Comparison of ENCODE assay signal across 16 cellular contexts in the genomic region with DNA sequence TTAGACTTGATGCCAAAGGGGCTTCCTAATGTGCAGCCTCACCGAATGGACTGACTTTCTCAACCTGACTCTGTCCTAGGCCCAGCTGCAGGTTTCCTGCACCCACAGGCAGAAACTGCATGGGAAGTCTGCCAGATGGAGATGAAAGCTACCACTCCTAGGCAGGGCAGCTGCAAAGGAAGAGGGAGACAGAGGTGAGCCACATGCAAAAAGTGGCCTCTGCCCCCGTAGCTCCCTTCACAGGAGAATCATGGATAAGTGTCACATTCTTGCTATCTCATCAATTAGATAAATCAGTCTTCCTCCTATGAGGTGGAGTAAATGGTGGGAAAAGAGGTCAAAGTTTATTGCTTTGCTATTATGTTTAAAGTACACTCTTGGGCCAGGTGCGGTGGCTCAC.
DNase-seq lines count a peak whose midpoint lies in the region; TF ChIP-seq lines count a peak whose summit lies in the region.
"Had no signal": no experiment of that assay in that cellular context is flagged by ENCODE, and none has a peak within 500 bp of the region (broad histone marks: within the 10 kb centered on the region; RNA-seq: fewer than 3 reads in every experiment).

No MANE protein-coding gene starts in this region.

- no peaks in the 10 kb centered on the region for H3K9me3 ChIP-seq in Peyer's patch
- no peaks in the 10 kb centered on the region for H3K9me3 ChIP-seq in mammary epithelial cell (replicated peaks; ENCODE audit: insufficient read depth, low read length)
- H3K9me3 ChIP-seq in esophagus squamous epithelium: no peaks in the 10 kb centered on the region
- H3K9me3 ChIP-seq: BE2C had no signal

- no peaks in the 10 kb centered on the region for H4K20me1 ChIP-seq in mammary epithelial cell (ENCODE audit: insufficient read depth, low read length)

- peaks cover 1% of the 10 kb centered on the region for H3K36me3 Mint-ChIP-seq in progenitor cell of endocrine pancreas (ENCODE audit: insufficient read depth)
- H3K36me3 Mint-ChIP-seq: CD4-positive, CD25-positive, alpha-beta regulatory T cell; CD8-positive, alpha-beta memory T cell had no signal

- H3K27me3 ChIP-seq in Peyer's patch (no peaks in the 10 kb centered on the region), mammary epithelial cell (ENCODE audit: insufficient read depth, low read length) (no peaks in the 10 kb centered on the region), esophagus squamous epithelium (peaks cover 0 to 14% (median 0%) of the 10 kb centered on the region in 4 donors)
- H3K27me3 ChIP-seq: BE2C had no signal

- H3K9me3 Mint-ChIP-seq in progenitor cell of endocrine pancreas (ENCODE audit: low read depth): no peaks in the 10 kb centered on the region
- H3K9me3 Mint-ChIP-seq: GM23338 had no signal

- in situ Hi-C loops in mammary epithelial cell (cut with MboI; ENCODE audit: low sequenced_read_pairs in 2 of 2): no loop called here

- H3K4me1 Mint-ChIP-seq in progenitor cell of endocrine pancreas (ENCODE audit: low read depth): peaks cover 15% of the 10 kb centered on the region
- H3K4me1 Mint-ChIP-seq: CD4-positive, CD25-positive, alpha-beta regulatory T cell; CD8-positive, alpha-beta memory T cell had no signal

- H2AFZ ChIP-seq in mammary epithelial cell (ENCODE audit: low read depth, low read length): peak overlapping the region; percentile 37
- H2AFZ ChIP-seq: GM23338 had no signal

- H3K27ac Mint-ChIP-seq in progenitor cell of endocrine pancreas: peak overlapping the region; percentile 94
- H3K27ac Mint-ChIP-seq: CD4-positive, CD25-positive, alpha-beta regulatory T cell; CD8-positive, alpha-beta memory T cell; GM23338 had no signal

- H3K4me1 ChIP-seq in Peyer's patch: peaks cover 0 to 6% (median 0%) of the 10 kb centered on the region in 4 donors
- peaks cover 11% of the 10 kb centered on the region for H3K4me1 ChIP-seq in mammary epithelial cell (ENCODE audit: insufficient read depth, low read length)
- peaks cover 0 to 22% (median 5%) of the 10 kb centered on the region in 3 donors for H3K4me1 ChIP-seq in esophagus squamous epithelium
- H3K4me1 ChIP-seq: BE2C had no signal

- TF ChIP-seq CTCF in Peyer's patch (IDR thresholded peaks at IDR 0.05) (no peak), mammary epithelial cell (conservative IDR thresholded peaks at IDR 0.05 in 1 of 2, IDR thresholded peaks at IDR 0.05 in 1 of 2; ENCODE audit: extremely low read depth in 1 of 2, insufficient read depth in 1 of 2, low read depth in 1 of 2, low read length in 2 of 2) (no peak), progenitor cell of endocrine pancreas (IDR thresholded peaks at IDR 0.05; ENCODE audit: unreplicated experiment) (no peak), esophagus squamous epithelium (IDR thresholded peaks at IDR 0.05) (no peak)

- intact Hi-C loops in mammary epithelial cell (cut with micrococcal nuclease) (no loop called here), esophagus squamous epithelium (cut with DNase I) (no loop called here)

- CTCF ChIA-PET in mammary epithelial cell (lab: Charles Lee; ENCODE audit: low non-redundant PET): no interaction called here

- H3K27ac ChIP-seq in Peyer's patch (peak overlapping the region in 2 of 4 donors; percentile 60 to 75), mammary epithelial cell (ENCODE audit: insufficient read depth, low read depth, low read length) (no peak overlapping the region), esophagus squamous epithelium (peak overlapping the region in 1 of 4 donors; percentile 22)
- H3K27ac ChIP-seq: HL-60 had no signal

- H3K4me2 ChIP-seq in mammary epithelial cell (ENCODE audit: insufficient read depth, low read depth, low read length): no peak overlapping the region
- H3K4me2 ChIP-seq: GM23338 had no signal

- peak in 2 of 3 donors; percentile 69 to 70 for DNase-seq in Peyer's patch
- no peak for DNase-seq in mammary epithelial cell
- DNase-seq in progenitor cell of endocrine pancreas (ENCODE audit: low spot score, unreplicated experiment): no peak
- no peak for DNase-seq in esophagus squamous epithelium (lab: John Stamatoyannopoulos, UW)
- no peak for DNase-seq in activated T-cell treated with anti-CD3 and anti-CD28 coated beads, Interleukin-2, amount 50 U/mL, for 1 hour
- DNase-seq in cerebellar nuclear complex (lab: John Stamatoyannopoulos, UW): no peak
- DNase-seq: BE2C; C1 segment of cervical spinal cord; CD4-positive, CD25-positive, alpha-beta regulatory T cell; CD8-positive, alpha-beta memory T cell; COR-L47; DMS153; DMS79; GDM1 had no signal

- H3K27me3 Mint-ChIP-seq in progenitor cell of endocrine pancreas: no peaks in the 10 kb centered on the region

- 100% methylated on average over 3 of the region's 3 CpGs for WGBS in mammary epithelial cell (ENCODE audit: low coverage, missing lambda C conversion rate)
- WGBS in esophagus squamous epithelium, 2 donors: 68 to 96% methylated on average over 2 to 3 of the region's 3 CpGs

- H3K79me2 ChIP-seq in mammary epithelial cell (ENCODE audit: insufficient read depth, low read length): no peaks in the 10 kb centered on the region

- H3K4me3 ChIP-seq in Peyer's patch (no peak overlapping the region), mammary epithelial cell (replicated peaks in 1 of 3; ENCODE audit: insufficient read depth in 1 of 3, low read depth in 2 of 3, low read length in 3 of 3) (no peak overlapping the region), esophagus squamous epithelium (no peak overlapping the region)
- H3K4me3 ChIP-seq: GM23338 had no signal

- BruUV-seq in mammary epithelial cell (replicated peaks; lab: Mats Ljungman, UMichigan): no TSS peak

- no peak overlapping the region for H3K9ac ChIP-seq in mammary epithelial cell (ENCODE audit: insufficient read depth, low read length)

- dilution Hi-C loops in mammary epithelial cell (cut with HindIII; ENCODE audit: low sequenced_read_pairs): no loop called here

- no peak overlapping the region for H3K4me3 Mint-ChIP-seq in progenitor cell of endocrine pancreas (ENCODE audit: low read depth)
- H3K4me3 Mint-ChIP-seq: CD4-positive, CD25-positive, alpha-beta regulatory T cell; CD8-positive, alpha-beta memory T cell; GM23338 had no signal

- TF ChIP-seq POLR2A in Peyer's patch (IDR thresholded peaks at IDR 0.05) (no peak), esophagus squamous epithelium (IDR thresholded peaks at IDR 0.05) (no peak)

- H3K36me3 ChIP-seq in Peyer's patch: no peaks in the 10 kb centered on the region
- no peaks in the 10 kb centered on the region for H3K36me3 ChIP-seq in mammary epithelial cell (ENCODE audit: insufficient read depth, low read length)
- H3K36me3 ChIP-seq in esophagus squamous epithelium: no peaks in the 10 kb centered on the region
- H3K36me3 ChIP-seq: BE2C had no signal

Comparison
In these comparisons a context has a peak if more than half of its experiments do, and no peak if none do; other contexts are left out.
1. DNase-seq: peak in Peyer's patch (2 of 3); none in mammary epithelial cell (single experiment), progenitor cell of endocrine pancreas (single experiment), esophagus squamous epithelium (single experiment), activated T-cell treated with anti-CD3 and anti-CD28 coated beads, Interleukin-2, amount 50 U/mL, for 1 hour (single experiment) and cerebellar nuclear complex (0 of 2).